1 cellular context compared by ENCODE assay signal in the genomic region with DNA sequence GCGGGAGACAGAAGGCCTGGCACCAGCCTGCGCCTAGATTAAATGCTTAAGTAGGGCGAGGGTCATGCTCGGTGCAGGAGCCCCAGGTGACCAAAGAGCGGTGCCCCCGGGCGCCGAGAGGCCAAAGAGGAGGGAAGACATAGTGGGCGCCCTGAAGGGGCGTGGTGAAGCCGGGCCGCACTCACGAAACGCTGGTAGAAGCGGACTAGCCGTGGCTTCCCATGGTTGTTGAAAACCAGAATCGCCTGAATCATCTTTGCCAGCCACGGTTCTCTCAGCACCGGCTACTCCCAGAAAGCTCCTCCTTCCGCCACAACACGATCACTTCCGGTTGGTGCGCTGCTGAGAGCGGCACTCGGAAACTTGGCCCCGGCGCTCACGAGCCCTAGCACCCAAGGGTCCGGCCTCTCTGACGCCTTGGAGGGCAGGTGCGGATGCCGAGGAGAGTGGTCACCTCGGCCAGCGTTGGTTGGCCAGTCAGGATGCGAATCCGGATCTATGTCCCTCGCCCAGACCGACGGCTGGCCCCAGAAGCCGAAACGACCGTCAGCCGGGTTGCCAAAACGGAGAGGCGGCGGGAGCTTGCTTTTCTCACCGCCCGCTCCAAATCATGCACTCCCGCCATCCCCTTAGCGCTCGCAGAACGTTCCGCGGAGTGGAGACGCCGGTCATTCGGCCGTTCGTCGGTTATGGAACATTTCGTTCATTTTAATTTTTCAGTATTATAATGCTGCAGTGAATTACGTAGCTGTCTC.
A peak's percentile ranks its signal among the peaks of the same experiment; 100 is the strongest.
TF ChIP-seq lines count a peak whose summit lies in the region.

A gene (minus strand): TSS at position 299 of the 755 bp plus-strand sequence. CDS start 45 bp downstream, at position 254.

TF ChIP-seq in K562, 482 proteins besides CTCF, POLR2A, EP300 and RAD21 (continued from another document and continues in another):
- TF ChIP-seq MCM3 (IDR thresholded peaks at IDR 0.05) (no peak), HDAC3 (IDR thresholded peaks at IDR 0.05; ENCODE audit: borderline replicate concordance, partially characterized antibody) (peak; percentile 69), PHB (CRISPR knock-in tag; IDR thresholded peaks at IDR 0.05) (no peak), ZNF217 (CRISPR knock-in tag; IDR thresholded peaks at IDR 0.05) (no peak), PCBP1 (IDR thresholded peaks at IDR 0.05; ENCODE audit: low read depth, low read length, poor library complexity, severe bottlenecking) (peak; percentile 67), E2F3 (CRISPR knock-in tag; IDR thresholded peaks at IDR 0.05) (peak; percentile 60; the same call in 1 of the 2 replicates), ZFP1 (CRISPR knock-in tag; IDR thresholded peaks at IDR 0.05) (no peak), GTF2F1 (IDR thresholded peaks at IDR 0.05; ENCODE audit: low read depth, low read length) (peak; percentile 90), MEF2A (IDR thresholded peaks at IDR 0.05; ENCODE audit: control insufficient read depth, low read depth, low read length) (0 out of 2 replicates have a peak, but pooled peaks have one; percentile 4), RUNX1 (IDR thresholded peaks at IDR 0.05; ENCODE audit: low read depth) (no peak), ARID2 (IDR thresholded peaks at IDR 0.05) (no peak), NR2C1 (IDR thresholded peaks at IDR 0.05) (peak; percentile 95), NR2C1 (tag; IDR thresholded peaks at IDR 0.05) (peak; percentile 97), ZNF212 (CRISPR knock-in tag; IDR thresholded peaks at IDR 0.05) (no peak), SP1 (CRISPR knock-in tag; IDR thresholded peaks at IDR 0.05) (peak; percentile 98), SMAD4 (CRISPR knock-in tag; conservative IDR thresholded peaks at IDR 0.05) (peak; percentile 70), NUFIP1 (IDR thresholded peaks at IDR 0.05; ENCODE audit: partially characterized antibody) (no peak), GABPB1 (CRISPR knock-in tag; IDR thresholded peaks at IDR 0.05) (peak; percentile 100), PHB2 (IDR thresholded peaks at IDR 0.05; ENCODE audit: low read depth) (no peak), NFIC (IDR thresholded peaks at IDR 0.05) (peak; percentile 64)
- TF ChIP-seq, protein P1, sequence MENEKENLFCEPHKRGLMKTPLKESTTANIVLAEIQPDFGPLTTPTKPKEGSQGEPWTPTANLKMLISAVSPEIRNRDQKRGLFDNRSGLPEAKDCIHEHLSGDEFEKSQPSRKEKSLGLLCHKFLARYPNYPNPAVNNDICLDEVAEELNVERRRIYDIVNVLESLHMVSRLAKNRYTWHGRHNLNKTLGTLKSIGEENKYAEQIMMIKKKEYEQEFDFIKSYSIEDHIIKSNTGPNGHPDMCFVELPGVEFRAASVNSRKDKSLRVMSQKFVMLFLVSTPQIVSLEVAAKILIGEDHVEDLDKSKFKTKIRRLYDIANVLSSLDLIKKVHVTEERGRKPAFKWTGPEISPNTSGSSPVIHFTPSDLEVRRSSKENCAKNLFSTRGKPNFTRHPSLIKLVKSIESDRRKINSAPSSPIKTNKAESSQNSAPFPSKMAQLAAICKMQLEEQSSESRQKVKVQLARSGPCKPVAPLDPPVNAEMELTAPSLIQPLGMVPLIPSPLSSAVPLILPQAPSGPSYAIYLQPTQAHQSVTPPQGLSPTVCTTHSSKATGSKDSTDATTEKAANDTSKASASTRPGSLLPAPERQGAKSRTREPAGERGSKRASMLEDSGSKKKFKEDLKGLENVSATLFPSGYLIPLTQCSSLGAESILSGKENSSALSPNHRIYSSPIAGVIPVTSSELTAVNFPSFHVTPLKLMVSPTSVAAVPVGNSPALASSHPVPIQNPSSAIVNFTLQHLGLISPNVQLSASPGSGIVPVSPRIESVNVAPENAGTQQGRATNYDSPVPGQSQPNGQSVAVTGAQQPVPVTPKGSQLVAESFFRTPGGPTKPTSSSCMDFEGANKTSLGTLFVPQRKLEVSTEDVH (IDR thresholded peaks at IDR 0.05; ENCODE audit: low read depth, partially characterized antibody): peak; percentile 95
- TF ChIP-seq, protein P2, sequence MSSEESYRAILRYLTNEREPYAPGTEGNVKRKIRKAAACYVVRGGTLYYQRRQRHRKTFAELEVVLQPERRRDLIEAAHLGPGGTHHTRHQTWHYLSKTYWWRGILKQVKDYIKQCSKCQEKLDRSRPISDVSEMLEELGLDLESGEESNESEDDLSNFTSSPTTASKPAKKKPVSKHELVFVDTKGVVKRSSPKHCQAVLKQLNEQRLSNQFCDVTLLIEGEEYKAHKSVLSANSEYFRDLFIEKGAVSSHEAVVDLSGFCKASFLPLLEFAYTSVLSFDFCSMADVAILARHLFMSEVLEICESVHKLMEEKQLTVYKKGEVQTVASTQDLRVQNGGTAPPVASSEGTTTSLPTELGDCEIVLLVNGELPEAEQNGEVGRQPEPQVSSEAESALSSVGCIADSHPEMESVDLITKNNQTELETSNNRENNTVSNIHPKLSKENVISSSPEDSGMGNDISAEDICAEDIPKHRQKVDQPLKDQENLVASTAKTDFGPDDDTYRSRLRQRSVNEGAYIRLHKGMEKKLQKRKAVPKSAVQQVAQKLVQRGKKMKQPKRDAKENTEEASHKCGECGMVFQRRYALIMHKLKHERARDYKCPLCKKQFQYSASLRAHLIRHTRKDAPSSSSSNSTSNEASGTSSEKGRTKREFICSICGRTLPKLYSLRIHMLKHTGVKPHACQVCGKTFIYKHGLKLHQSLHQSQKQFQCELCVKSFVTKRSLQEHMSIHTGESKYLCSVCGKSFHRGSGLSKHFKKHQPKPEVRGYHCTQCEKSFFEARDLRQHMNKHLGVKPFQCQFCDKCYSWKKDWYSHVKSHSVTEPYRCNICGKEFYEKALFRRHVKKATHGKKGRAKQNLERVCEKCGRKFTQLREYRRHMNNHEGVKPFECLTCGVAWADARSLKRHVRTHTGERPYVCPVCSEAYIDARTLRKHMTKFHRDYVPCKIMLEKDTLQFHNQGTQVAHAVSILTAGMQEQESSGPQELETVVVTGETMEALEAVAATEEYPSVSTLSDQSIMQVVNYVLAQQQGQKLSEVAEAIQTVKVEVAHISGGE (CRISPR knock-in tag; IDR thresholded peaks at IDR 0.05): peak; percentile 99 to 100 (median 100)
- TF ChIP-seq, protein P3, sequence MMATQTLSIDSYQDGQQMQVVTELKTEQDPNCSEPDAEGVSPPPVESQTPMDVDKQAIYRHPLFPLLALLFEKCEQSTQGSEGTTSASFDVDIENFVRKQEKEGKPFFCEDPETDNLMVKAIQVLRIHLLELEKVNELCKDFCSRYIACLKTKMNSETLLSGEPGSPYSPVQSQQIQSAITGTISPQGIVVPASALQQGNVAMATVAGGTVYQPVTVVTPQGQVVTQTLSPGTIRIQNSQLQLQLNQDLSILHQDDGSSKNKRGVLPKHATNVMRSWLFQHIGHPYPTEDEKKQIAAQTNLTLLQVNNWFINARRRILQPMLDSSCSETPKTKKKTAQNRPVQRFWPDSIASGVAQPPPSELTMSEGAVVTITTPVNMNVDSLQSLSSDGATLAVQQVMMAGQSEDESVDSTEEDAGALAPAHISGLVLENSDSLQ (IDR thresholded peaks at IDR 0.05): peak; percentile 65
- TF ChIP-seq, protein P4, sequence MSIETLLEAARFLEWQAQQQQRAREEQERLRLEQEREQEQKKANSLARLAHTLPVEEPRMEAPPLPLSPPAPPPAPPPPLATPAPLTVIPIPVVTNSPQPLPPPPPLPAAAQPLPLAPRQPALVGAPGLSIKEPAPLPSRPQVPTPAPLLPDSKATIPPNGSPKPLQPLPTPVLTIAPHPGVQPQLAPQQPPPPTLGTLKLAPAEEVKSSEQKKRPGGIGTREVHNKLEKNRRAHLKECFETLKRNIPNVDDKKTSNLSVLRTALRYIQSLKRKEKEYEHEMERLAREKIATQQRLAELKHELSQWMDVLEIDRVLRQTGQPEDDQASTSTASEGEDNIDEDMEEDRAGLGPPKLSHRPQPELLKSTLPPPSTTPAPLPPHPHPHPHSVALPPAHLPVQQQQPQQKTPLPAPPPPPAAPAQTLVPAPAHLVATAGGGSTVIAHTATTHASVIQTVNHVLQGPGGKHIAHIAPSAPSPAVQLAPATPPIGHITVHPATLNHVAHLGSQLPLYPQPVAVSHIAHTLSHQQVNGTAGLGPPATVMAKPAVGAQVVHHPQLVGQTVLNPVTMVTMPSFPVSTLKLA (conservative IDR thresholded peaks at IDR 0.05): peak; percentile 60 to 84; a peak in 3 of 4 replicates
- TF ChIP-seq, protein P5, sequence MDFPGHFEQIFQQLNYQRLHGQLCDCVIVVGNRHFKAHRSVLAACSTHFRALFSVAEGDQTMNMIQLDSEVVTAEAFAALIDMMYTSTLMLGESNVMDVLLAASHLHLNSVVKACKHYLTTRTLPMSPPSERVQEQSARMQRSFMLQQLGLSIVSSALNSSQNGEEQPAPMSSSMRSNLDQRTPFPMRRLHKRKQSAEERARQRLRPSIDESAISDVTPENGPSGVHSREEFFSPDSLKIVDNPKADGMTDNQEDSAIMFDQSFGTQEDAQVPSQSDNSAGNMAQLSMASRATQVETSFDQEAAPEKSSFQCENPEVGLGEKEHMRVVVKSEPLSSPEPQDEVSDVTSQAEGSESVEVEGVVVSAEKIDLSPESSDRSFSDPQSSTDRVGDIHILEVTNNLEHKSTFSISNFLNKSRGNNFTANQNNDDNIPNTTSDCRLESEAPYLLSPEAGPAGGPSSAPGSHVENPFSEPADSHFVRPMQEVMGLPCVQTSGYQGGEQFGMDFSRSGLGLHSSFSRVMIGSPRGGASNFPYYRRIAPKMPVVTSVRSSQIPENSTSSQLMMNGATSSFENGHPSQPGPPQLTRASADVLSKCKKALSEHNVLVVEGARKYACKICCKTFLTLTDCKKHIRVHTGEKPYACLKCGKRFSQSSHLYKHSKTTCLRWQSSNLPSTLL (IDR thresholded peaks at IDR 0.05): no peak
- TF ChIP-seq, protein P6, sequence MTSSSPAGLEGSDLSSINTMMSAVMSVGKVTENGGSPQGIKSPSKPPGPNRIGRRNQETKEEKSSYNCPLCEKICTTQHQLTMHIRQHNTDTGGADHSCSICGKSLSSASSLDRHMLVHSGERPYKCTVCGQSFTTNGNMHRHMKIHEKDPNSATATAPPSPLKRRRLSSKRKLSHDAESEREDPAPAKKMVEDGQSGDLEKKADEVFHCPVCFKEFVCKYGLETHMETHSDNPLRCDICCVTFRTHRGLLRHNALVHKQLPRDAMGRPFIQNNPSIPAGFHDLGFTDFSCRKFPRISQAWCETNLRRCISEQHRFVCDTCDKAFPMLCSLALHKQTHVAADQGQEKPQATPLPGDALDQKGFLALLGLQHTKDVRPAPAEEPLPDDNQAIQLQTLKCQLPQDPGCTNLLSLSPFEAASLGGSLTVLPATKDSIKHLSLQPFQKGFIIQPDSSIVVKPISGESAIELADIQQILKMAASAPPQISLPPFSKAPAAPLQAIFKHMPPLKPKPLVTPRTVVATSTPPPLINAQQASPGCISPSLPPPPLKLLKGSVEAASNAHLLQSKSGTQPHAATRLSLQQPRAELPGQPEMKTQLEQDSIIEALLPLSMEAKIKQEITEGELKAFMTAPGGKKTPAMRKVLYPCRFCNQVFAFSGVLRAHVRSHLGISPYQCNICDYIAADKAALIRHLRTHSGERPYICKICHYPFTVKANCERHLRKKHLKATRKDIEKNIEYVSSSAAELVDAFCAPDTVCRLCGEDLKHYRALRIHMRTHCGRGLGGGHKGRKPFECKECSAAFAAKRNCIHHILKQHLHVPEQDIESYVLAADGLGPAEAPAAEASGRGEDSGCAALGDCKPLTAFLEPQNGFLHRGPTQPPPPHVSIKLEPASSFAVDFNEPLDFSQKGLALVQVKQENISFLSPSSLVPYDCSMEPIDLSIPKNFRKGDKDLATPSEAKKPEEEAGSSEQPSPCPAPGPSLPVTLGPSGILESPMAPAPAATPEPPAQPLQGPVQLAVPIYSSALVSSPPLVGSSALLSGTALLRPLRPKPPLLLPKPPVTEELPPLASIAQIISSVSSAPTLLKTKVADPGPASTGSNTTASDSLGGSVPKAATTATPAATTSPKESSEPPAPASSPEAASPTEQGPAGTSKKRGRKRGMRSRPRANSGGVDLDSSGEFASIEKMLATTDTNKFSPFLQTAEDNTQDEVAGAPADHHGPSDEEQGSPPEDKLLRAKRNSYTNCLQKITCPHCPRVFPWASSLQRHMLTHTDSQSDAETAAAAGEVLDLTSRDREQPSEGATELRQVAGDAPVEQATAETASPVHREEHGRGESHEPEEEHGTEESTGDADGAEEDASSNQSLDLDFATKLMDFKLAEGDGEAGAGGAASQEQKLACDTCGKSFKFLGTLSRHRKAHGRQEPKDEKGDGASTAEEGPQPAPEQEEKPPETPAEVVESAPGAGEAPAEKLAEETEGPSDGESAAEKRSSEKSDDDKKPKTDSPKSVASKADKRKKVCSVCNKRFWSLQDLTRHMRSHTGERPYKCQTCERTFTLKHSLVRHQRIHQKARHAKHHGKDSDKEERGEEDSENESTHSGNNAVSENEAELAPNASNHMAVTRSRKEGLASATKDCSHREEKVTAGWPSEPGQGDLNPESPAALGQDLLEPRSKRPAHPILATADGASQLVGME (CRISPR knock-in tag; IDR thresholded peaks at IDR 0.05): peak; percentile 95
- TF ChIP-seq, protein P7, sequence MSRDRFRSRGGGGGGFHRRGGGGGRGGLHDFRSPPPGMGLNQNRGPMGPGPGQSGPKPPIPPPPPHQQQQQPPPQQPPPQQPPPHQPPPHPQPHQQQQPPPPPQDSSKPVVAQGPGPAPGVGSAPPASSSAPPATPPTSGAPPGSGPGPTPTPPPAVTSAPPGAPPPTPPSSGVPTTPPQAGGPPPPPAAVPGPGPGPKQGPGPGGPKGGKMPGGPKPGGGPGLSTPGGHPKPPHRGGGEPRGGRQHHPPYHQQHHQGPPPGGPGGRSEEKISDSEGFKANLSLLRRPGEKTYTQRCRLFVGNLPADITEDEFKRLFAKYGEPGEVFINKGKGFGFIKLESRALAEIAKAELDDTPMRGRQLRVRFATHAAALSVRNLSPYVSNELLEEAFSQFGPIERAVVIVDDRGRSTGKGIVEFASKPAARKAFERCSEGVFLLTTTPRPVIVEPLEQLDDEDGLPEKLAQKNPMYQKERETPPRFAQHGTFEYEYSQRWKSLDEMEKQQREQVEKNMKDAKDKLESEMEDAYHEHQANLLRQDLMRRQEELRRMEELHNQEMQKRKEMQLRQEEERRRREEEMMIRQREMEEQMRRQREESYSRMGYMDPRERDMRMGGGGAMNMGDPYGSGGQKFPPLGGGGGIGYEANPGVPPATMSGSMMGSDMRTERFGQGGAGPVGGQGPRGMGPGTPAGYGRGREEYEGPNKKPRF (IDR thresholded peaks at IDR 0.05; ENCODE audit: low read depth, low read length): no peak
- TF ChIP-seq, protein P8, sequence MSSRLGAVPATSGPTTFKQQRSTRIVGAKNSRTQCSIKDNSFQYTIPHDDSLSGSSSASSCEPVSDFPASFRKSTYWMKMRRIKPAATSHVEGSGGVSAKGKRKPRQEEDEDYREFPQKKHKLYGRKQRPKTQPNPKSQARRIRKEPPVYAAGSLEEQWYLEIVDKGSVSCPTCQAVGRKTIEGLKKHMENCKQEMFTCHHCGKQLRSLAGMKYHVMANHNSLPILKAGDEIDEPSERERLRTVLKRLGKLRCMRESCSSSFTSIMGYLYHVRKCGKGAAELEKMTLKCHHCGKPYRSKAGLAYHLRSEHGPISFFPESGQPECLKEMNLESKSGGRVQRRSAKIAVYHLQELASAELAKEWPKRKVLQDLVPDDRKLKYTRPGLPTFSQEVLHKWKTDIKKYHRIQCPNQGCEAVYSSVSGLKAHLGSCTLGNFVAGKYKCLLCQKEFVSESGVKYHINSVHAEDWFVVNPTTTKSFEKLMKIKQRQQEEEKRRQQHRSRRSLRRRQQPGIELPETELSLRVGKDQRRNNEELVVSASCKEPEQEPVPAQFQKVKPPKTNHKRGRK (tag; IDR thresholded peaks at IDR 0.05): no peak
- TF ChIP-seq, protein P9, sequence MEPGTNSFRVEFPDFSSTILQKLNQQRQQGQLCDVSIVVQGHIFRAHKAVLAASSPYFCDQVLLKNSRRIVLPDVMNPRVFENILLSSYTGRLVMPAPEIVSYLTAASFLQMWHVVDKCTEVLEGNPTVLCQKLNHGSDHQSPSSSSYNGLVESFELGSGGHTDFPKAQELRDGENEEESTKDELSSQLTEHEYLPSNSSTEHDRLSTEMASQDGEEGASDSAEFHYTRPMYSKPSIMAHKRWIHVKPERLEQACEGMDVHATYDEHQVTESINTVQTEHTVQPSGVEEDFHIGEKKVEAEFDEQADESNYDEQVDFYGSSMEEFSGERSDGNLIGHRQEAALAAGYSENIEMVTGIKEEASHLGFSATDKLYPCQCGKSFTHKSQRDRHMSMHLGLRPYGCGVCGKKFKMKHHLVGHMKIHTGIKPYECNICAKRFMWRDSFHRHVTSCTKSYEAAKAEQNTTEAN (CRISPR knock-in tag; IDR thresholded peaks at IDR 0.05): peak; percentile 63; the same call in 1 of the 2 replicates
